23 cellular contexts compared by ENCODE assay signal in genomic region chr10:13650961-13651360, GRCh38.
"Had no signal": no experiment of that assay in that cellular context is flagged by ENCODE, and none has a peak within 500 bp of the region (broad histone marks: within the 10 kb centered on the region; RNA-seq: fewer than 3 reads in every experiment).

No MANE protein-coding gene starts in this region.

- H3K27ac ChIP-seq: brain microvascular endothelial cell, esophagus muscularis mucosa, foreskin keratinocyte, right lobe of liver, suprapubic skin, tibial artery had no signal

- H3K36me3 Mint-ChIP-seq: natural killer cell had no signal

- H3K27me3 Mint-ChIP-seq: activated B cell treated with CpG ODN at 0.5 μM for 24 hours; activated CD8-positive, alpha-beta T cell treated with anti-CD3 and anti-CD28 coated beads for 36 hours; activated naive CD8-positive, alpha-beta T cell; progenitor cell of endocrine pancreas; stimulated activated memory B cell treated with anti-CD40 and anti-IgM and Interleukin-4, amounts not matched to agents 10 μg/mL and 1 μg/mL and 100 μg/mL, for 72 hours had no signal

- H3K4me1 ChIP-seq: foreskin keratinocyte, right lobe of liver, suprapubic skin, tibial artery had no signal

- H3K27me3 ChIP-seq: brain microvascular endothelial cell, esophagus muscularis mucosa, foreskin keratinocyte, heart right ventricle, right lobe of liver, suprapubic skin, tibial artery had no signal

- H3K27ac Mint-ChIP-seq: activated B cell treated with CpG ODN at 0.5 μM for 24 hours; activated CD8-positive, alpha-beta T cell treated with anti-CD3 and anti-CD28 coated beads for 36 hours; activated naive CD8-positive, alpha-beta T cell; activated T-helper 2 cell treated with anti-CD3 and anti-CD28 coated beads, Interferon-gamma antibody, Interleukin-2, Interleukin-4, amounts not matched to agents 10 μg/mL and 5 μg/mL and 100 μg/mL, durations not matched to agents 14 hours and 24 hours and 36 hours; natural killer cell; progenitor cell of endocrine pancreas; stimulated activated memory B cell treated with anti-CD40 and anti-IgM and Interleukin-4, amounts not matched to agents 10 μg/mL and 1 μg/mL and 100 μg/mL, for 72 hours had no signal

- H3K4me1 Mint-ChIP-seq: activated B cell treated with CpG ODN at 0.5 μM for 24 hours; natural killer cell; stimulated activated memory B cell treated with anti-CD40 and anti-IgM and Interleukin-4, amounts not matched to agents 10 μg/mL and 1 μg/mL and 100 μg/mL, for 72 hours had no signal

- H3K9me3 ChIP-seq: esophagus muscularis mucosa, heart right ventricle, right lobe of liver, suprapubic skin, tibial artery had no signal

- H3K4me3 ChIP-seq: esophagus muscularis mucosa, heart right ventricle, right lobe of liver, suprapubic skin, tibial artery had no signal

- H3K9me3 Mint-ChIP-seq: activated B cell treated with CpG ODN at 0.5 μM for 24 hours; activated CD8-positive, alpha-beta T cell treated with anti-CD3 and anti-CD28 coated beads for 36 hours; activated T-cell treated with anti-CD3 and anti-CD28 coated beads, Interleukin-2, amount 50 U/mL, for 4 hours; activated T-helper 2 cell treated with anti-CD3 and anti-CD28 coated beads, Interferon-gamma antibody, Interleukin-2, Interleukin-4, amounts not matched to agents 10 μg/mL and 5 μg/mL and 100 μg/mL, durations not matched to agents 14 hours and 24 hours and 36 hours; natural killer cell; stimulated activated memory B cell treated with anti-CD40 and anti-IgM and Interleukin-4, amounts not matched to agents 10 μg/mL and 1 μg/mL and 100 μg/mL, for 72 hours had no signal

- H3K4me3 Mint-ChIP-seq: activated B cell treated with CpG ODN at 0.5 μM for 24 hours; activated CD8-positive, alpha-beta T cell treated with anti-CD3 and anti-CD28 coated beads for 36 hours; activated naive CD8-positive, alpha-beta T cell; activated T-cell treated with anti-CD3 and anti-CD28 coated beads, Interleukin-2, amount 50 U/mL, for 4 hours; natural killer cell; stimulated activated memory B cell treated with anti-CD40 and anti-IgM and Interleukin-4, amounts not matched to agents 10 μg/mL and 1 μg/mL and 100 μg/mL, for 72 hours had no signal

- DNase-seq: activated B cell treated with CpG ODN at 0.5 μM for 24 hours; activated CD4-positive, alpha-beta T cell treated with anti-CD3 and anti-CD28 coated beads, Interleukin-2, amount 50 U/mL, for 1 hour; activated CD8-positive, alpha-beta T cell treated with anti-CD3 and anti-CD28 coated beads for 36 hours; activated T-cell treated with anti-CD3 and anti-CD28 coated beads, Interleukin-2, amount 50 U/mL, for 4 hours; aorta; brain microvascular endothelial cell; cortex of kidney; foreskin keratinocyte; heart right ventricle; midbrain; natural killer cell; right lobe of liver; small intestine; stimulated activated CD4-positive, alpha-beta T cell treated with anti-CD3 and anti-CD28 coated beads, Interleukin-4, amount 100 ng/mL, for 4 hours; stimulated activated CD8-positive, alpha-beta memory T cell treated with anti-CD3 and anti-CD28 coated beads, Interleukin-4, amount 100 ng/mL, for 48 hours; T-helper 2 cell; tibial artery had no signal

- ATAC-seq: activated CD8-positive, alpha-beta T cell treated with anti-CD3 and anti-CD28 coated beads for 36 hours; activated T-cell treated with anti-CD3 and anti-CD28 coated beads, Interleukin-2, amount 50 U/mL, for 4 hours; foreskin keratinocyte; heart right ventricle; natural killer cell; stimulated activated memory B cell treated with anti-CD40 and anti-IgM and Interleukin-4, amounts not matched to agents 10 μg/mL and 1 μg/mL and 100 μg/mL, for 72 hours had no signal
